18 cellular contexts compared by ENCODE assay signal in the genomic region with DNA sequence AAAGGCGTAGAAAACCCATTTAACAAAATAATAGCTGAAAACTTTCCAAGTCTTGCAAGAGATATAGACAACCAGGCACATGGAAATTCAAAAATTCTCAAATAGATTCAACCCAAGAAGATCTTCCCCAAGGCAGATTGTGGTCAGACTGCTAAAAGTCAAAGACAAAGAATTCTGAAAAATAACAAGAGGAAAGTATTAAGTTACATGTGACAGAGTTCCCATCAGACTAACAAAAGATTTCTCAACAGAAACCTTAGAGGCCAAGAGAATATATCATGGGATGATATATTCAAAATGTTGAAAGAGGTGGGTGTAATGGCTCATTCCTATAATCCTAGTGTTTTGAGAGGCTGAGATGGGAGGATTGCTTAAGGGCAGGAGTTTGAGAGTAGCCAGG. TPM values are rescaled to one million over a fixed set of nuclear protein-coding genes. Genes with fewer than 3 reads are reported as not detected.
DNase-seq lines count a peak whose midpoint lies in the region; ATAC-seq and TF ChIP-seq lines count a peak whose summit lies in the region.
"Had no signal": no experiment of that assay in that cellular context is flagged by ENCODE, and none has a peak within 500 bp of the region (broad histone marks: within the 10 kb centered on the region; RNA-seq: fewer than 3 reads in every experiment).

No MANE protein-coding gene starts in this region.

- no TSS peak for BruUV-seq in A673 (replicated peaks; lab: Mats Ljungman, UMichigan)

- H3K36me3 ChIP-seq in A673 (ENCODE audit: insufficient read depth, low read length, poor library complexity, severe bottlenecking), result no peaks in the 10 kb centered on the region
- H3K36me3 ChIP-seq: SJCRH30 had no signal

- H3K27me3 ChIP-seq in A673 (replicated peaks; ENCODE audit: insufficient read depth, low read depth, low read length, poor library complexity), result no peaks in the 10 kb centered on the region
- H3K27me3 ChIP-seq: SJCRH30 had no signal

- no peaks in the 10 kb centered on the region for H3K4me1 ChIP-seq in A673 (ENCODE audit: insufficient read depth, low read length, poor library complexity, severe bottlenecking)
- H3K4me1 ChIP-seq: Caco-2, SJCRH30 had no signal

- TF ChIP-seq CTCF in choroid plexus epithelial cell (conservative IDR thresholded peaks at IDR 0.05; ENCODE audit: low read depth, low read length) (no peak), A673 (conservative IDR thresholded peaks at IDR 0.05; ENCODE audit: low read depth, low read length) (no peak)

- H3K27ac ChIP-seq in A673 (ENCODE audit: low read depth, low read length, poor library complexity, severe bottlenecking), result no peak overlapping the region
- H3K27ac ChIP-seq: SJCRH30 had no signal

- H3K4me3 ChIP-seq in choroid plexus epithelial cell (ENCODE audit: low read depth, low read length), result no peak overlapping the region
- H3K4me3 ChIP-seq in A673 (ENCODE audit: low read depth, low read length, poor library complexity, severe bottlenecking), result no peak overlapping the region
- H3K4me3 ChIP-seq: K562, SJCRH30 had no signal

- peak; percentile 55 for DNase-seq in EH (ENCODE audit: low read depth)
- DNase-seq in M059J (ENCODE audit: low read depth), result peak; percentile 70
- peak; percentile 26 for DNase-seq in choroid plexus epithelial cell (ENCODE audit: low read depth)
- peak; percentile 45 for DNase-seq in myocyte (ENCODE audit: low read depth)
- no peak for DNase-seq in NCI-H1417 (lab: John Stamatoyannopoulos, UW)
- no peak for DNase-seq in left cardiac atrium
- no peak for DNase-seq in A673 (ENCODE audit: low spot score)
- DNase-seq: Caco-2; CD4-positive, alpha-beta T cell; DMS153; H9; NCI-H1417 treated with DMSO at 0.1 percent for 48 hours; NCI-H187 treated with DMSO at 0.1 percent for 48 hours; NCI-H345; NCI-H526; SJCRH30 had no signal

- CTCF ChIA-PET in A673 (lab: Charles Lee), result no interaction called here

- intact Hi-C loops in left cardiac atrium (cut with DNase I) (no loop called here), A673 (cut with micrococcal nuclease; ENCODE audit: unreplicated experiment) (no loop called here)

- H3K9me3 ChIP-seq in A673 (ENCODE audit: low read depth, low read length, poor library complexity, severe bottlenecking), result no peaks in the 10 kb centered on the region
- H3K9me3 ChIP-seq: Caco-2, SJCRH30 had no signal

- POLR2A ChIA-PET in A673 (lab: Charles Lee; ENCODE audit: low non-redundant PET), result no interaction called here

- ATAC-seq in left cardiac atrium (no peak), HG02798 (IDR thresholded peaks at IDR 0.05; ENCODE audit: poor library complexity, unreplicated experiment) (no peak)
- ATAC-seq: K562 had no signal

RNA-seq across cellular contexts. Expression of gene TMEM178B, which starts 59.8 kb away (rescaled TPM):
- total RNA-seq in M059J (2014; rRNA removed; shearing (Covaris generic)), result 0.71 and 1.6 TPM in 2 replicates
- total RNA-seq in myocyte (6.8 and 8.9 TPM in 2 replicates), left cardiac atrium (10 to 100 TPM; 24.4 to 29.9 TPM), A673 (2021) (1.1 and 2.8 TPM in 2 replicates)
- polyA plus RNA-seq in myocyte (2012), result 9.2 TPM
- total RNA-seq: CD4-positive, alpha-beta T cell had no signal

Comparison
In these comparisons a context has a peak if more than half of its experiments do, and no peak if none do; other contexts are left out.
1. DNase-seq: peak in EH (single experiment), M059J (single experiment), choroid plexus epithelial cell (single experiment) and myocyte (single experiment); none in NCI-H1417 (0 of 3), left cardiac atrium (single experiment) and A673 (single experiment).